Comparison of ENCODE assay signal across 1 cellular context in the genomic region with DNA sequence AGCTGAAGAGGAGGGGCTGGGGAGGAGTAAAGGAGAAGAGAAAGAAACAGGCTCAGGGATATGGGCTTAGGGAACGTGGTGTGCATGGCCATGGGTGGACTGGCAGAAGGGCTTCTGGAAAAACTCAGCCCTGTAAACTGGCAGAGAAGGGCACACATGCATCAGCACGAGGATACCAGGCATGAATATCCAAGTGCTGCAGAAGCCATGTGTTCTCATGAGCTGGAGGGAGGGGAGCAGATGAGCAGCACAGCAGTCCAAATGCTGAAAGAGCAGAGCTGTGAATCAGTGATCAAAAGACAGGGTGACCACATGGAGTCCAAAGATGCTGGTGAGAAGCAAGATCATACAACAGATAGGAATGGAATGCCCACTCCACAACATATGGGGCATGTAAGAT.
TF ChIP-seq lines count a peak whose summit lies in the region.

No MANE protein-coding gene starts in this region.

TF ChIP-seq in H1, 55 proteins besides CTCF, POLR2A, EP300 and RAD21:
- TF ChIP-seq SAP30 (IDR thresholded peaks at IDR 0.05; ENCODE audit: insufficient read depth, insufficient replicate concordance, low read length) (no peak), EGR1 (IDR thresholded peaks at IDR 0.05; ENCODE audit: borderline replicate concordance, low read depth, low read length) (no peak)
- TF ChIP-seq, protein P1, sequence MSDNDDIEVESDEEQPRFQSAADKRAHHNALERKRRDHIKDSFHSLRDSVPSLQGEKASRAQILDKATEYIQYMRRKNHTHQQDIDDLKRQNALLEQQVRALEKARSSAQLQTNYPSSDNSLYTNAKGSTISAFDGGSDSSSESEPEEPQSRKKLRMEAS (IDR thresholded peaks at IDR 0.05): peak; percentile 14; the same call in 1 of the 2 replicates
